ENCODE assay signal across 8 cellular contexts in the genomic region with DNA sequence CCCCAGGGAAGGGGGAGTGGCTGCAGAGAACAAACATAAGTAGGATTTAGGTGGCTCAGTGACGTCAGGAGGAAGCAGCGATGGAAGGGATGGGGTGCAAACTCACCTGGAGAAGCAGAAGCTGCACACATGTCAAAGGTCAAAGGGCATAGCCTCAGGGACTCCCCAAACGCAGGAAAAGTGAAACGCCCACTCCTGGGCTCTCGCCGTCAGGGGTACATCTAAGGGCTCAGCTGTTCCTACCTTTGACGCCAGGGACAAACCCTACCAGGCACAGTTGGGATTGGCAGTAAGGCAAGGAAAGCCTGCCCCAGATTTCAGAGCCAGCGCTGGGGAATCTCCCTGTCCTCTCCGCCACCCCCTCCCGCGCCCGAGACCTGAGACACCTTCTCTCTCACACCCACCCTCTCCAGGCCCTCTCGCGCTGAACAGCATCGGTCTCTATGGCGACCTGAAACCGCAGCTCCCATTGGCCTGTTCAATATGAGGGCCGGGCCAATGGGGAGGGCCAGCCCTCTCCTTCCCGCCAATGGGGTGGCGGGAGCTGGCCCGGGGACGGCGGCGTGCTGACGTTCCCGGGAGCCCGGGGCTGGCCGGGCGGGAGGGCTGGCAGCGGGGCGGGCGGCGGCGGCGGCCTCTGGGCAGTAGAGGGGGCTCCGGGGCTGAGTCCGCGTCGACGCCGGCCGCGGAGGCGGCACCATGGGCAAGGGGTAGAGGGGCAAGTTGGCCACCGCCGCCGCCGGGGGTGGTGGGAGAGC. TPM values are rescaled to one million over a fixed set of nuclear protein-coding genes. Genes with fewer than 3 reads are reported as not detected.
DNase-seq lines count a peak whose midpoint lies in the region; ATAC-seq, FAIRE-seq and TF ChIP-seq lines count a peak whose summit lies in the region.

A gene (minus strand): TSS at position 445 of the 758 bp plus-strand sequence. CDS start 314 bp downstream, at position 131.
A gene with protein sequence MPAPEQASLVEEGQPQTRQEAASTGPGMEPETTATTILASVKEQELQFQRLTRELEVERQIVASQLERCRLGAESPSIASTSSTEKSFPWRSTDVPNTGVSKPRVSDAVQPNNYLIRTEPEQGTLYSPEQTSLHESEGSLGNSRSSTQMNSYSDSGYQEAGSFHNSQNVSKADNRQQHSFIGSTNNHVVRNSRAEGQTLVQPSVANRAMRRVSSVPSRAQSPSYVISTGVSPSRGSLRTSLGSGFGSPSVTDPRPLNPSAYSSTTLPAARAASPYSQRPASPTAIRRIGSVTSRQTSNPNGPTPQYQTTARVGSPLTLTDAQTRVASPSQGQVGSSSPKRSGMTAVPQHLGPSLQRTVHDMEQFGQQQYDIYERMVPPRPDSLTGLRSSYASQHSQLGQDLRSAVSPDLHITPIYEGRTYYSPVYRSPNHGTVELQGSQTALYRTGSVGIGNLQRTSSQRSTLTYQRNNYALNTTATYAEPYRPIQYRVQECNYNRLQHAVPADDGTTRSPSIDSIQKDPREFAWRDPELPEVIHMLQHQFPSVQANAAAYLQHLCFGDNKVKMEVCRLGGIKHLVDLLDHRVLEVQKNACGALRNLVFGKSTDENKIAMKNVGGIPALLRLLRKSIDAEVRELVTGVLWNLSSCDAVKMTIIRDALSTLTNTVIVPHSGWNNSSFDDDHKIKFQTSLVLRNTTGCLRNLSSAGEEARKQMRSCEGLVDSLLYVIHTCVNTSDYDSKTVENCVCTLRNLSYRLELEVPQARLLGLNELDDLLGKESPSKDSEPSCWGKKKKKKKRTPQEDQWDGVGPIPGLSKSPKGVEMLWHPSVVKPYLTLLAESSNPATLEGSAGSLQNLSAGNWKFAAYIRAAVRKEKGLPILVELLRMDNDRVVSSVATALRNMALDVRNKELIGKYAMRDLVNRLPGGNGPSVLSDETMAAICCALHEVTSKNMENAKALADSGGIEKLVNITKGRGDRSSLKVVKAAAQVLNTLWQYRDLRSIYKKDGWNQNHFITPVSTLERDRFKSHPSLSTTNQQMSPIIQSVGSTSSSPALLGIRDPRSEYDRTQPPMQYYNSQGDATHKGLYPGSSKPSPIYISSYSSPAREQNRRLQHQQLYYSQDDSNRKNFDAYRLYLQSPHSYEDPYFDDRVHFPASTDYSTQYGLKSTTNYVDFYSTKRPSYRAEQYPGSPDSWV (plus strand): TSS at position 644 of the 758 bp plus-strand sequence. CDS start 76,233 bp downstream, outside the sequence.

- H3K9ac ChIP-seq in endodermal cell (ENCODE audit: extremely low read depth, low read length, poor library complexity, severe bottlenecking), result peak within 1 kb of the TSS; percentile 92

- H3K4me1 Mint-ChIP-seq in endodermal cell, result peaks cover 35% of the 10 kb centered on the region

- no peaks in the 10 kb centered on the region for H3K9me3 Mint-ChIP-seq in endodermal cell

- peak; percentile 84 for FAIRE-seq in HTR-8/SVneo (lab: Jason Lieb, UNC)

- peak within 1 kb of the TSS; percentile 99 for H3K27ac Mint-ChIP-seq in endodermal cell

- H3K4me1 ChIP-seq in endodermal cell (ENCODE audit: control insufficient read depth, insufficient read depth, low read length) (peaks cover 5% of the 10 kb centered on the region), mesodermal cell (ENCODE audit: control insufficient read depth, insufficient read depth, low read length, poor library complexity, severe bottlenecking) (peaks cover 10% of the 10 kb centered on the region)

- peak; percentile 33 for TF ChIP-seq CTCF in endodermal cell (conservative IDR thresholded peaks at IDR 0.05)

- 1 to 6% methylated on average over 6 to 39 of the region's 48 CpGs for WGBS in endodermal cell (ENCODE audit: insufficient coverage in 1 of 2, insufficient read length in 1 of 2), 2 experiments
- 0 to 2% methylated on average over 17 to 25 of the region's 48 CpGs for WGBS in mesodermal cell (ENCODE audit: insufficient coverage in 2 of 2), 2 experiments

- H3K9me3 ChIP-seq in endodermal cell (ENCODE audit: control insufficient read depth, low read length), result no peaks in the 10 kb centered on the region
- H3K9me3 ChIP-seq in mesodermal cell (ENCODE audit: control insufficient read depth, low read length), result no peaks in the 10 kb centered on the region

- peak within 1 kb of the TSS; percentile 97 for H3K4me3 Mint-ChIP-seq in endodermal cell

- peak; percentile 90 for ATAC-seq in GM21390 (IDR thresholded peaks at IDR 0.05; ENCODE audit: unreplicated experiment)

- DNase-seq in Caki2 (ENCODE audit: low read depth), result peak; percentile 96
- DNase-seq in HTR-8/SVneo (ENCODE audit: insufficient read length, low spot score), result peak; percentile 90
- peak; percentile 90 for DNase-seq in NOMO-1 treated with dmso at 0.1 percent for 144 hours (lab: John Stamatoyannopoulos, UW; ENCODE audit: unreplicated experiment)
- DNase-seq in activated CD8-positive, alpha-beta memory T cell treated with anti-CD3 and anti-CD28 coated beads, Interleukin-2, amount 50 U/mL, for 4 hours, result peak; percentile 90
- peak; percentile 97 for DNase-seq in endodermal cell
- peak; percentile 72 for DNase-seq in stimulated activated CD8-positive, alpha-beta memory T cell treated with anti-CD3 and anti-CD28 coated beads, Interleukin-15, amount 100 ng/mL, for 1 hour (ENCODE audit: low read depth)

- H3K27ac ChIP-seq in endodermal cell (ENCODE audit: low read depth, low read length) (peak within 1 kb of the TSS; percentile 90), mesodermal cell (ENCODE audit: low read depth, low read length, severe bottlenecking) (peak within 1 kb of the TSS; percentile 93)

- in situ Hi-C loops in Caki2 (cut with HindIII; ENCODE audit: low pct_unique_long_range_greater_than_20kb, low sequenced_read_pairs), result no loop called here

- H3K36me3 Mint-ChIP-seq in endodermal cell (ENCODE audit: low read depth), result no peaks in the 10 kb centered on the region

- no peaks in the 10 kb centered on the region for H3K27me3 ChIP-seq in endodermal cell (ENCODE audit: control insufficient read depth, insufficient read depth, low read length, poor library complexity, severe bottlenecking)

- H3K36me3 ChIP-seq in endodermal cell (ENCODE audit: control insufficient read depth, insufficient read depth, low read length) (no peaks in the 10 kb centered on the region), mesodermal cell (ENCODE audit: control insufficient read depth, insufficient read depth, low read length) (no peaks in the 10 kb centered on the region)

- peaks cover 2% of the 10 kb centered on the region for H3K27me3 Mint-ChIP-seq in endodermal cell (ENCODE audit: insufficient read depth)

- H3K4me3 ChIP-seq in endodermal cell (ENCODE audit: low read length) (peak within 1 kb of the TSS; percentile 91), mesodermal cell (ENCODE audit: extremely low read depth, insufficient read depth, low read length, poor library complexity, severe bottlenecking) (peak within 1 kb of the TSS; percentile 73)

RNA-seq across cellular contexts. Expression of the first gene that starts in this region (rescaled TPM):
- total RNA-seq in Caki2 (2014; rRNA removed; shearing (Covaris generic); ENCODE audit: low replicate concordance), result 0.41 and 7.2 TPM in 2 replicates
- total RNA-seq in endodermal cell, result 1 to 10 TPM; 2.7 to 5.0 TPM
- 2.2 TPM for polyA plus RNA-seq in endodermal cell (2013, experiment 1 of 2)
- polyA plus RNA-seq in endodermal cell (2013, experiment 2 of 2), result 2.3 TPM
- polyA plus RNA-seq in mesodermal cell (2013, experiment 1 of 2), result 1.5 TPM
- 2.1 TPM for polyA plus RNA-seq in mesodermal cell (2013, experiment 2 of 2)

RNA-seq across cellular contexts. Expression of the second gene that starts in this region (rescaled TPM):
- 7.9 and 15.1 TPM in 2 replicates for total RNA-seq in Caki2 (2014; rRNA removed; shearing (Covaris generic); ENCODE audit: low replicate concordance)
- total RNA-seq in endodermal cell, result 100 to 1,000 TPM in 1 of 2 donors, 10 to 100 TPM in 1; 90.5 to 102 TPM
- polyA plus RNA-seq in endodermal cell (2013, experiment 1 of 2), result 49.9 TPM
- polyA plus RNA-seq in endodermal cell (2013, experiment 2 of 2), result 49.3 TPM
- polyA plus RNA-seq in mesodermal cell (2013, experiment 1 of 2), result 42.5 TPM
- polyA plus RNA-seq in mesodermal cell (2013, experiment 2 of 2), result 39.2 TPM

Comparison
In these comparisons a context has a peak if more than half of its experiments do, and no peak if none do; other contexts are left out.
1. Peak in every context shown above with its lines: DNase-seq, ATAC-seq, H3K4me3 ChIP-seq and H3K27ac ChIP-seq.